ENCODE assay signal across 6 cellular contexts in the genomic region with DNA sequence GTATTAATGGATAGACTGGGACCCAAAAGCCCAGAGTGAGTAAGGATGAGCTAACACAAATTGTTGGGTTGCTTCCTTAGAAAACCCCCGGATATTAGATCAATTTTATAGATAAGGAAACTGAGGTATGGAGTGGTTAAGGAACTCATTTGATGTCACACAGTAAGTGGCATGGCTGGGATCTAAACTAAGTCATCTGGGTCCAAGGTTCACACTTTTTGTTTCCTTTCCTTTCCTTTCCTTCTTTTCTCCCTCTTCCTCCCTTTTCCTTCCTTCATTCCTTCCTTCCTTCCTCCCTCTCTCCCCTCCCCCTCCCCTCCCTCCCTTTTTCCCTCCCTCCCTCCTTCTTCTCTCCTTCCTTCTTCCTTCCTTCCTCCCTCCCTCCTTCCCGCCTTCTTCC.
"Had no signal": no experiment of that assay in that cellular context is flagged by ENCODE, and none has a peak within 500 bp of the region (broad histone marks: within the 10 kb centered on the region; RNA-seq: fewer than 3 reads in every experiment).

No MANE protein-coding gene starts in this region.

- FAIRE-seq: HTR-8/SVneo had no signal

- H3K27ac ChIP-seq: HL-60, KMS-11 had no signal

- H3K9ac ChIP-seq: KMS-11 had no signal

- DNase-seq: IMR-90, KBM-7, KG1 had no signal

- H3K4me2 ChIP-seq: KMS-11 had no signal
